23 cellular contexts compared by ENCODE assay signal in the genomic region with DNA sequence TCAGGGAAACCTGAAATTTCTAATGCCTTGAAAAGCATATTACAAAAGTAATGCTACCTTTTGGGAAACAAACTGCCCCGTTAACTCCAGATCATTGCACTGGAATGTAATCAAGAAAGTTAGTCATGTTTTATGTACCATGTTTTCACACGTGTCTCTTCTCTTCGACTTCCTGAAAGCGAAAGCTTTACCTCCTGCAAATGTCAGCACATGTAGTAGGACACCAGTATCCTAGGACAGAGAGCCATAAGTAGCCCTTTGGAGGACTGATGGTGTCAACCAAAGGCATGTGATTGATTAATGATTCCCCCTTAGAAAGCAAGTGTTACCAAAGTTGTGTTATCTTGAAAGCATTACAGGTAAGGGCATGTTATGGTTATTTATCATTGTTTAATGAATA. TPM values are rescaled to one million over a fixed set of nuclear protein-coding genes. Genes with fewer than 3 reads are reported as not detected.
DNase-seq lines count a peak whose midpoint lies in the region; ATAC-seq and TF ChIP-seq lines count a peak whose summit lies in the region.
"Had no signal": no experiment of that assay in that cellular context is flagged by ENCODE, and none has a peak within 500 bp of the region (broad histone marks: within the 10 kb centered on the region; RNA-seq: fewer than 3 reads in every experiment).

No MANE protein-coding gene starts in this region.

- ATAC-seq in GM23338 (no peak), GM21528 (IDR thresholded peaks at IDR 0.05; ENCODE audit: low FRiP score, unreplicated experiment) (no peak)
- ATAC-seq: activated CD8-positive, alpha-beta T cell treated with anti-CD3 and anti-CD28 coated beads for 36 hours; HCT116; stimulated activated naive CD8-positive, alpha-beta T cell treated with anti-CD3 and anti-CD28 coated beads, Interleukin-15, Interleukin-2, amounts not matched to agents 100 U/mL and 50 U/mL, for 24 hours had no signal

- H3K27ac Mint-ChIP-seq in GM23338, result no peak overlapping the region
- H3K27ac Mint-ChIP-seq: activated CD8-positive, alpha-beta T cell treated with anti-CD3 and anti-CD28 coated beads for 36 hours; activated naive CD8-positive, alpha-beta T cell treated with anti-CD3 and anti-CD28 coated beads, Interleukin-2, amount 10 ng/mL, durations not matched to agents 7 days and 5 days; nephron progenitor cell had no signal

- H3K36me3 ChIP-seq in GM23338 (ENCODE audit: insufficient read depth) (no peaks in the 10 kb centered on the region; the same call in 1 of the 2 replicates), SJSA1 (no peaks in the 10 kb centered on the region), fibroblast of lung (ENCODE audit: control insufficient read depth, insufficient read depth, low read length) (peaks cover 2% of the 10 kb centered on the region)

- no peak overlapping the region for H3K4me3 Mint-ChIP-seq in GM23338
- H3K4me3 Mint-ChIP-seq: activated CD8-positive, alpha-beta T cell treated with anti-CD3 and anti-CD28 coated beads for 36 hours; activated naive CD8-positive, alpha-beta T cell treated with anti-CD3 and anti-CD28 coated beads, Interleukin-2, amount 10 ng/mL, durations not matched to agents 7 days and 5 days; central memory CD8-positive, alpha-beta T cell; nephron progenitor cell had no signal

- DNase-seq in GM23338 (ENCODE audit: low spot score) (no peak), SJSA1 (ENCODE audit: low read depth in 1 of 2, low spot score in 2 of 2) (peak in 1 of 2 experiments; percentile 33), fibroblast of lung (ENCODE audit: low read depth in 2 of 2) (peak; percentile 19 to 50), GM03348 (ENCODE audit: low spot score) (no peak), T-helper 2 cell (no peak), NCI-H1105 treated with DMSO at 0.1 percent for 48 hours (lab: John Stamatoyannopoulos, UW) (no peak)
- DNase-seq: activated CD4-positive, alpha-beta T cell treated with anti-CD3 and anti-CD28 coated beads for 1 hour; activated CD8-positive, alpha-beta T cell treated with anti-CD3 and anti-CD28 coated beads for 36 hours; activated effector memory CD4-positive, alpha-beta T cell treated with anti-CD3 and anti-CD28 coated beads, Interleukin-2, amount 50 U/mL, for 16 hours; activated naive CD8-positive, alpha-beta T cell treated with anti-CD3 and anti-CD28 coated beads, Interleukin-2, amount 10 ng/mL, durations not matched to agents 7 days and 5 days; Calu3; dermis blood vessel endothelial cell; DMS79 treated with DMSO at 0.1 percent for 48 hours; Kasumi-1; NCI-H1930; NCI-H69; nephron progenitor cell; stimulated activated naive CD8-positive, alpha-beta T cell treated with anti-CD3 and anti-CD28 coated beads, Interleukin-15, Interleukin-2, amounts not matched to agents 100 U/mL and 50 U/mL, for 24 hours; testis had no signal

- H3K27me3 ChIP-seq in GM23338 (ENCODE audit: insufficient read depth) (no peaks in the 10 kb centered on the region), SJSA1 (replicated peaks) (no peaks in the 10 kb centered on the region), fibroblast of lung (ENCODE audit: control insufficient read depth, insufficient read depth, low read length) (no peaks in the 10 kb centered on the region)
- H3K27me3 ChIP-seq: testis had no signal

- H3K4me1 ChIP-seq in GM23338 (ENCODE audit: insufficient read depth) (peaks cover 21% of the 10 kb centered on the region), SJSA1 (replicated peaks) (peaks cover 7% of the 10 kb centered on the region), fibroblast of lung (ENCODE audit: control insufficient read depth, extremely low read depth, insufficient read depth, low read length) (no peaks in the 10 kb centered on the region)
- H3K4me1 ChIP-seq: testis had no signal

- no peaks in the 10 kb centered on the region for H3K9me3 Mint-ChIP-seq in GM23338
- H3K9me3 Mint-ChIP-seq: activated CD8-positive, alpha-beta T cell treated with anti-CD3 and anti-CD28 coated beads for 36 hours; activated naive CD8-positive, alpha-beta T cell treated with anti-CD3 and anti-CD28 coated beads, Interleukin-2, amount 10 ng/mL, durations not matched to agents 7 days and 5 days; central memory CD8-positive, alpha-beta T cell; nephron progenitor cell had no signal

- H3F3A ChIP-seq in GM23338 (replicated peaks; ENCODE audit: low read depth), result no peaks in the 10 kb centered on the region

- H4K20me1 ChIP-seq in GM23338 (replicated peaks; ENCODE audit: insufficient read depth) (no peaks in the 10 kb centered on the region), fibroblast of lung (ENCODE audit: control insufficient read depth, extremely low read depth, insufficient read depth, low read length) (no peaks in the 10 kb centered on the region)

- no peaks in the 10 kb centered on the region for H3K79me2 ChIP-seq in GM23338 (replicated peaks; ENCODE audit: insufficient read depth)
- no peaks in the 10 kb centered on the region for H3K79me2 ChIP-seq in fibroblast of lung (ENCODE audit: control insufficient read depth, insufficient read depth, low read length)

- no peak overlapping the region for H3K27ac ChIP-seq in GM23338 (ENCODE audit: low read depth)
- H3K27ac ChIP-seq in SJSA1, result peak overlapping the region; percentile 44
- H3K27ac ChIP-seq in fibroblast of lung (ENCODE audit: insufficient read depth, low read length), result no peak overlapping the region
- H3K27ac ChIP-seq: skin epidermis, testis had no signal

- H3K27me3 Mint-ChIP-seq in GM23338 (ENCODE audit: insufficient read depth, low read depth, poor library complexity), result peaks cover 2% of the 10 kb centered on the region

- H2AFZ ChIP-seq in GM23338 (no peak overlapping the region), fibroblast of lung (ENCODE audit: low read length) (no peak overlapping the region)

- no peaks in the 10 kb centered on the region; the same call in 2 of the 3 replicates for H3K36me3 Mint-ChIP-seq in GM23338 (ENCODE audit: low read depth)
- H3K36me3 Mint-ChIP-seq: activated naive CD8-positive, alpha-beta T cell treated with anti-CD3 and anti-CD28 coated beads, Interleukin-2, amount 10 ng/mL, durations not matched to agents 7 days and 5 days had no signal

- peaks cover 19% of the 10 kb centered on the region for H3K4me1 Mint-ChIP-seq in GM23338
- H3K4me1 Mint-ChIP-seq: central memory CD8-positive, alpha-beta T cell; nephron progenitor cell had no signal

- no peak overlapping the region for H3K9ac ChIP-seq in fibroblast of lung (ENCODE audit: insufficient read depth, low read length)

- H3K4me3 ChIP-seq in GM23338 (no peak overlapping the region), SJSA1 (no peak overlapping the region), fibroblast of lung (replicated peaks in 1 of 4; ENCODE audit: control extremely low read depth in 1 of 4, insufficient read depth in 1 of 4, low read depth in 3 of 4, low read length in 4 of 4) (no peak overlapping the region)
- H3K4me3 ChIP-seq: skin epidermis, testis had no signal

- H3K9me3 ChIP-seq in SJSA1 (replicated peaks) (no peaks in the 10 kb centered on the region), fibroblast of lung (ENCODE audit: control insufficient read depth, insufficient read depth, low read depth, low read length) (no peaks in the 10 kb centered on the region)
- H3K9me3 ChIP-seq: testis had no signal

- H3K4me2 ChIP-seq in GM23338, result peak overlapping the region; percentile 7; the same call in 1 of the 2 replicates
- no peak overlapping the region for H3K4me2 ChIP-seq in fibroblast of lung (ENCODE audit: extremely low read depth, insufficient read depth, low read length)

- no peaks in the 10 kb centered on the region for H3K9me2 ChIP-seq in GM23338 (ENCODE audit: insufficient read depth)

- TF ChIP-seq CTCF in GM23338 (conservative IDR thresholded peaks at IDR 0.05; ENCODE audit: low read depth in 2 of 2), result no peak
- TF ChIP-seq CTCF in fibroblast of lung (conservative IDR thresholded peaks at IDR 0.05 in 1 of 2, IDR thresholded peaks at IDR 0.05 in 1 of 2; ENCODE audit: low read depth in 1 of 2, low read length in 2 of 2), result no peak

TF ChIP-seq in GM23338, 12 proteins besides CTCF, POLR2A, EP300 and RAD21:
- TF ChIP-seq EZH2 (IDR thresholded peaks at IDR 0.05; ENCODE audit: low read depth, unreplicated experiment), result no peak
TF ChIP-seq in GM23338: peak in this region for 0.

RNA-seq across cellular contexts. Expression of gene MND1, which starts 8.8 kb away (rescaled TPM):
- 22.5 and 26.2 TPM in 2 replicates for total RNA-seq in GM23338 (2014; rRNA removed; shearing (Covaris generic))
- polyA plus RNA-seq in GM23338 (2016; fragmentation: Nextera tagmentation; extraction: Ambion mirVana) (61.1 and 63.5 TPM in 2 replicates), fibroblast of lung (2.2 and 7.8 TPM in 2 replicates)
- 19.3 and 35.1 TPM in 2 replicates for total RNA-seq in SJSA1 (2014; rRNA removed; shearing (Covaris generic))
- total RNA-seq in fibroblast of lung, result 1.0 and 5.8 TPM in 2 replicates
- polyA plus RNA-seq in fibroblast of lung (2012), result 2.0 and 7.7 TPM in 2 replicates
- polyA minus RNA-seq in fibroblast of lung (ENCODE audit: low replicate concordance), result not detected in 2 replicates

Comparison
In these comparisons a context has a peak if more than half of its experiments do, and no peak if none do; other contexts are left out.
1. DNase-seq: peak in fibroblast of lung (2 of 2); none in GM23338 (single experiment), GM03348 (single experiment), T-helper 2 cell (0 of 5) and NCI-H1105 treated with DMSO at 0.1 percent for 48 hours (single experiment).